Comparison of ENCODE assay signal across 19 cellular contexts in genomic region chr6:37456126-37456525, GRCh38. TPM values are rescaled to one million over a fixed set of nuclear protein-coding genes. Genes with fewer than 3 reads are reported as not detected.
DNase-seq lines count a peak whose midpoint lies in the region; FAIRE-seq and TF ChIP-seq lines count a peak whose summit lies in the region.
"Had no signal": no experiment of that assay in that cellular context is flagged by ENCODE, and none has a peak within 500 bp of the region (broad histone marks: within the 10 kb centered on the region; RNA-seq: fewer than 3 reads in every experiment).

No MANE protein-coding gene starts in this region.

- FAIRE-seq in H54 (lab: Jason Lieb, UNC) (no peak), astrocyte (lab: Jason Lieb, UNC) (peak; percentile 13)
- FAIRE-seq: D721Med, endothelial cell of umbilical vein had no signal

- TF ChIP-seq CTCF in astrocyte (IDR thresholded peaks at IDR 0.05; ENCODE audit: insufficient read depth, low read depth, low read length), result no peak
- no peak for TF ChIP-seq CTCF in fibroblast of villous mesenchyme (IDR thresholded peaks at IDR 0.05; ENCODE audit: insufficient read depth, low read depth, low read length)
- no peak for TF ChIP-seq CTCF in uterus (IDR thresholded peaks at IDR 0.05)

- H3K9me3 Mint-ChIP-seq in astrocyte (ENCODE audit: unreplicated experiment), result no peaks in the 10 kb centered on the region
- no peaks in the 10 kb centered on the region for H3K9me3 Mint-ChIP-seq in activated naive CD8-positive, alpha-beta T cell treated with anti-CD3 and anti-CD28 coated beads for 36 hours
- H3K9me3 Mint-ChIP-seq: activated naive CD4-positive, alpha-beta T cell treated with anti-CD3 and anti-CD28 coated beads, Interleukin-2, amount 50 U/mL, for 24 hours; GM23338 had no signal

- H3K27ac ChIP-seq in ACC112 (ENCODE audit: low read depth, low read length) (peak overlapping the region; percentile 93), astrocyte (ENCODE audit: low read depth, low read length) (peak overlapping the region; percentile 81), uterus (no peak overlapping the region)

- peaks cover 9% of the 10 kb centered on the region for H3K4me1 Mint-ChIP-seq in astrocyte (ENCODE audit: low read depth, unreplicated experiment)
- peaks cover 16% of the 10 kb centered on the region for H3K4me1 Mint-ChIP-seq in activated naive CD8-positive, alpha-beta T cell treated with anti-CD3 and anti-CD28 coated beads for 36 hours
- H3K4me1 Mint-ChIP-seq: activated naive CD4-positive, alpha-beta T cell treated with anti-CD3 and anti-CD28 coated beads, Interleukin-2, amount 50 U/mL, for 24 hours had no signal

- H3K36me3 Mint-ChIP-seq in astrocyte (ENCODE audit: low read depth, unreplicated experiment), result peaks cover 60% of the 10 kb centered on the region
- H3K36me3 Mint-ChIP-seq in activated naive CD8-positive, alpha-beta T cell treated with anti-CD3 and anti-CD28 coated beads for 36 hours, result peaks cover 38% of the 10 kb centered on the region

- H3K4me1 ChIP-seq in ACC112 (ENCODE audit: control insufficient read depth, insufficient read depth, low read length, unreplicated experiment) (peaks cover 45% of the 10 kb centered on the region), astrocyte (ENCODE audit: insufficient read depth, low read length) (peaks cover 26% of the 10 kb centered on the region), uterus (no peaks in the 10 kb centered on the region)

- no peak for TF ChIP-seq POLR2A in H54 (IDR thresholded peaks at IDR 0.05; ENCODE audit: low read depth, low read length)
- no peak for TF ChIP-seq POLR2A in uterus (IDR thresholded peaks at IDR 0.05)

- peak overlapping the region; percentile 32 for H3K4me3 ChIP-seq in ACC112 (ENCODE audit: low read depth, low read length)
- H3K4me3 ChIP-seq in astrocyte (ENCODE audit: insufficient read depth, low read depth, low read length), result no peak overlapping the region
- no peak overlapping the region for H3K4me3 ChIP-seq in fibroblast of villous mesenchyme (ENCODE audit: low read depth, low read length)
- H3K4me3 ChIP-seq in uterus, result no peak overlapping the region
- H3K4me3 ChIP-seq: GM23338 had no signal

- peak overlapping the region; percentile 68 for H3K4me2 ChIP-seq in astrocyte (ENCODE audit: low read length)
- H3K4me2 ChIP-seq: GM23338 had no signal

- DNase-seq in H54 (ENCODE audit: insufficient read length, low spot score) (peak; percentile 41), astrocyte (ENCODE audit: low read depth) (peak; percentile 83), fibroblast of villous mesenchyme (ENCODE audit: low read depth) (peak; percentile 18), uterus (no peak), NCI-H748 (lab: John Stamatoyannopoulos, UW; ENCODE audit: unreplicated experiment) (no peak)
- no peak for DNase-seq in stimulated activated CD4-positive, alpha-beta T cell treated with anti-CD3 and anti-CD28 coated beads, Interleukin-4, amount 100 ng/mL, for 1 hour
- no peak for DNase-seq in activated naive CD8-positive, alpha-beta T cell treated with anti-CD3 and anti-CD28 coated beads for 36 hours
- DNase-seq: ACHN; activated CD8-positive, alpha-beta memory T cell treated with anti-CD3 and anti-CD28 coated beads, Interleukin-2, amount 50 U/mL, for 48 hours; hippocampal formation; MV-4-11; Right ventricle myocardium superior; stimulated activated CD4-positive, alpha-beta T cell treated with anti-CD3 and anti-CD28 coated beads, Interleukin-15, amount 100 ng/mL, for 24 hours had no signal

- peaks cover 7% of the 10 kb centered on the region for H3K79me2 ChIP-seq in ACC112 (ENCODE audit: control insufficient read depth, insufficient read depth, low read length, unreplicated experiment)
- no peaks in the 10 kb centered on the region for H3K79me2 ChIP-seq in astrocyte (ENCODE audit: insufficient read depth, low read length)

- H4K20me1 ChIP-seq in astrocyte (ENCODE audit: insufficient read depth, low read length), result no peaks in the 10 kb centered on the region

- H2AFZ ChIP-seq in ACC112 (ENCODE audit: low read length, unreplicated experiment) (no peak overlapping the region), astrocyte (ENCODE audit: low read depth, low read length) (peak overlapping the region; percentile 13)
- H2AFZ ChIP-seq: GM23338 had no signal

- H3K9me3 ChIP-seq in astrocyte (ENCODE audit: insufficient read depth, low read depth, low read length) (no peaks in the 10 kb centered on the region), uterus (no peaks in the 10 kb centered on the region)

- no peak overlapping the region for H3K4me3 Mint-ChIP-seq in astrocyte (ENCODE audit: unreplicated experiment)
- no peak overlapping the region for H3K4me3 Mint-ChIP-seq in activated naive CD8-positive, alpha-beta T cell treated with anti-CD3 and anti-CD28 coated beads for 36 hours
- H3K4me3 Mint-ChIP-seq: activated naive CD4-positive, alpha-beta T cell treated with anti-CD3 and anti-CD28 coated beads, Interleukin-2, amount 50 U/mL, for 24 hours; GM23338 had no signal

- peak overlapping the region; percentile 51 for H3K9ac ChIP-seq in astrocyte (ENCODE audit: low read length)

- intact Hi-C loops in uterus (cut with DNase I; ENCODE audit: low total_unique reads), result no loop called here

- no peak overlapping the region for H3K27ac Mint-ChIP-seq in astrocyte (ENCODE audit: unreplicated experiment)
- no peak overlapping the region for H3K27ac Mint-ChIP-seq in activated naive CD8-positive, alpha-beta T cell treated with anti-CD3 and anti-CD28 coated beads for 36 hours
- H3K27ac Mint-ChIP-seq: activated naive CD4-positive, alpha-beta T cell treated with anti-CD3 and anti-CD28 coated beads, Interleukin-2, amount 50 U/mL, for 24 hours; GM23338; progenitor cell of endocrine pancreas had no signal

- H3K27me3 Mint-ChIP-seq in astrocyte (ENCODE audit: low read depth, unreplicated experiment), result no peaks in the 10 kb centered on the region
- no peaks in the 10 kb centered on the region for H3K27me3 Mint-ChIP-seq in activated naive CD8-positive, alpha-beta T cell treated with anti-CD3 and anti-CD28 coated beads for 36 hours
- H3K27me3 Mint-ChIP-seq: activated naive CD4-positive, alpha-beta T cell treated with anti-CD3 and anti-CD28 coated beads, Interleukin-2, amount 50 U/mL, for 24 hours; progenitor cell of endocrine pancreas had no signal

- H3K36me3 ChIP-seq in ACC112 (ENCODE audit: insufficient read depth, low read length) (peaks cover 32% of the 10 kb centered on the region), astrocyte (ENCODE audit: insufficient read depth, low read length) (peaks cover 15% of the 10 kb centered on the region), uterus (no peaks in the 10 kb centered on the region)

- no peaks in the 10 kb centered on the region for H3K27me3 ChIP-seq in ACC112 (ENCODE audit: insufficient read depth, low read length)
- no peaks in the 10 kb centered on the region for H3K27me3 ChIP-seq in astrocyte (ENCODE audit: insufficient read depth, low read length)
- H3K27me3 ChIP-seq in uterus, result no peaks in the 10 kb centered on the region

RNA-seq across cellular contexts. Expression of gene CMTR1, which starts 23.1 kb away (rescaled TPM):
- total RNA-seq in astrocyte (44.1 and 47.0 TPM in 2 replicates), fibroblast of villous mesenchyme (39.0 and 49.7 TPM in 2 replicates), uterus (10 to 100 TPM in 3 of 4 donors, 1 to 10 TPM in 1; 5.9 to 54.9 (median 31.0) TPM)
- 10 to 100 TPM; 53.3 to 55.2 TPM for total RNA-seq in activated naive CD8-positive, alpha-beta T cell treated with anti-CD3 and anti-CD28 coated beads for 36 hours

RNA-seq across cellular contexts. Expression of gene CCDC167, which starts 43.6 kb away (rescaled TPM):
- total RNA-seq in astrocyte (24.0 and 31.9 TPM in 2 replicates), fibroblast of villous mesenchyme (12.5 and 18.4 TPM in 2 replicates), uterus (10 to 100 TPM in 2 of 4 donors, 1 to 10 TPM in 1, not detected in 1; 8.7 to 47.6 (median 18.5) TPM)
- 10 to 100 TPM; 50.0 to 51.0 TPM for total RNA-seq in activated naive CD8-positive, alpha-beta T cell treated with anti-CD3 and anti-CD28 coated beads for 36 hours

Comparison
In these comparisons a context has a peak if more than half of its experiments do, and no peak if none do; other contexts are left out.
1. H3K27ac ChIP-seq: peak in ACC112 (single experiment) and astrocyte (single experiment); none in uterus (0 of 2).
2. DNase-seq: peak in H54 (single experiment), astrocyte (single experiment) and fibroblast of villous mesenchyme (single experiment); none in uterus (0 of 2), stimulated activated CD4-positive, alpha-beta T cell treated with anti-CD3 and anti-CD28 coated beads, Interleukin-4, amount 100 ng/mL, for 1 hour (single experiment), activated naive CD8-positive, alpha-beta T cell treated with anti-CD3 and anti-CD28 coated beads for 36 hours (single experiment) and NCI-H748 (single experiment).